ENCODE assay signal across 9 cellular contexts in the genomic region with DNA sequence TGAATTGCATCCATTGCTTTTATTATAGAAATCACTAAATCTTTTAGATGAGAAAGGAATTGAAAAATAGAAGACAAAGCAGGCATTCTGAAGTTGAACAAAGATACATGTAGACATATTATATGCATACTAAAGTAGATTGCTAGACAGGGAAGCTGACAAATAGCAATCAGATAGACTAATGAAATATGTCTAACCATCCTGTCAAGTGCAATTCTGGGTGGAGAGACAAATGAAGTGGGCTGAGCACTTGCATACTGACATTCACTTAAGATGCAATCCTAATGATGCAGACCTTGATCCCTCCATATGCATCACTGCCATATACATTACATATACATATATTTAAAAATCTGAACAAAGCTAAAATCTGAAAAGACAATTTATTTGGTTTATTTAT.
"Had no signal": no experiment of that assay in that cellular context is flagged by ENCODE, and none has a peak within 500 bp of the region (broad histone marks: within the 10 kb centered on the region; RNA-seq: fewer than 3 reads in every experiment).

No MANE protein-coding gene starts in this region.

- H3K9ac ChIP-seq: GM23248 had no signal

- H3K27ac ChIP-seq: GM23248 had no signal

- DNase-seq: GM23248, GOT3, H7, H9, HCEC 1CT, HFFc6 had no signal

- H3K36me3 ChIP-seq: HAP-1 had no signal

- H2AFZ ChIP-seq: GM23248, GM23338 had no signal

- H3K4me2 ChIP-seq: GM23338 had no signal

- H3K4me3 ChIP-seq: GM23248, GM23338, HAP-1 had no signal

- FAIRE-seq: H1 had no signal

- H3K9me3 ChIP-seq: HAP-1 had no signal
